In genomic region chr12:80282761-80283160, GRCh38 we compare ENCODE assay signal across 14 cellular contexts.
DNase-seq lines count a peak whose midpoint lies in the region; TF ChIP-seq lines count a peak whose summit lies in the region.
"Had no signal": no experiment of that assay in that cellular context is flagged by ENCODE, and none has a peak within 500 bp of the region (broad histone marks: within the 10 kb centered on the region; RNA-seq: fewer than 3 reads in every experiment).

No MANE protein-coding gene starts in this region.

- CTCF ChIA-PET in Caco-2 (lab: Charles Lee): no interaction called here

- intact Hi-C loops in Caco-2 (cut with micrococcal nuclease; ENCODE audit: unreplicated experiment) (no loop called here), colonic mucosa (cut with DNase I) (no loop called here)

- no peak overlapping the region for H3K4me3 ChIP-seq in AG10803 (ENCODE audit: low read length)
- no peak overlapping the region for H3K4me3 ChIP-seq in Caco-2 (ENCODE audit: low read depth, low read length)
- H3K4me3 ChIP-seq in colonic mucosa: no peak overlapping the region

- H3K9me3 Mint-ChIP-seq in Caco-2 (ENCODE audit: unreplicated experiment): no peaks in the 10 kb centered on the region

- no peak overlapping the region for H3K4me3 Mint-ChIP-seq in Caco-2 (ENCODE audit: unreplicated experiment)

- peak; percentile 48 for DNase-seq in AG10803 (ENCODE audit: low read depth)
- peak; percentile 83 for DNase-seq in LHCN-M2 (ENCODE audit: low read depth)
- DNase-seq in epithelial cell of prostate (ENCODE audit: low read depth, low spot score): no peak
- peak; percentile 59 for DNase-seq in iris pigment epithelial cell (ENCODE audit: low read depth)
- DNase-seq in cortex of kidney (lab: John Stamatoyannopoulos, UW): no peak
- no peak for DNase-seq in GM20000 (ENCODE audit: low spot score)
- no peak for DNase-seq in Caco-2
- no peak for DNase-seq in colonic mucosa
- DNase-seq: C1 segment of cervical spinal cord, Karpas-422, NCI-H187, NCI-H345, NCI-H526 treated with DMSO at 0.1 percent for 48 hours, SHP77 had no signal

- H3K36me3 ChIP-seq in Caco-2 (ENCODE audit: control insufficient read depth, insufficient read depth, low read length) (no peaks in the 10 kb centered on the region), colonic mucosa (no peaks in the 10 kb centered on the region)

- no TSS peak for BruUV-seq in Caco-2 (replicated peaks; lab: Mats Ljungman, UMichigan)

- H3K9ac ChIP-seq in colonic mucosa (ENCODE audit: low read depth in 2 of 2, low read length in 2 of 2): no peak overlapping the region

- H3K36me3 Mint-ChIP-seq in Caco-2 (ENCODE audit: insufficient read depth, unreplicated experiment): no peaks in the 10 kb centered on the region

- no peak for TF ChIP-seq CTCF in AG10803 (conservative IDR thresholded peaks at IDR 0.05; ENCODE audit: low read length)
- TF ChIP-seq CTCF in GM20000 (IDR thresholded peaks at IDR 0.05; ENCODE audit: extremely low read depth, missing control alignments): no peak
- TF ChIP-seq CTCF in Caco-2 (IDR thresholded peaks at IDR 0.05; ENCODE audit: insufficient read depth in 1 of 2, low read depth in 1 of 2, low read length in 1 of 2, severe bottlenecking in 1 of 2, unreplicated experiment in 1 of 2): no peak
- no peak for TF ChIP-seq CTCF in colonic mucosa (IDR thresholded peaks at IDR 0.05)

- POLR2A ChIA-PET in Caco-2 (lab: Charles Lee): no interaction called here

- H3K9me3 ChIP-seq in Caco-2 (no peaks in the 10 kb centered on the region), colonic mucosa (no peaks in the 10 kb centered on the region)

- H3K4me1 Mint-ChIP-seq in Caco-2 (ENCODE audit: low read depth, unreplicated experiment): no peaks in the 10 kb centered on the region

- H3K27me3 ChIP-seq in Caco-2 (replicated peaks; ENCODE audit: control insufficient read depth, insufficient read depth, low read length) (no peaks in the 10 kb centered on the region), colonic mucosa (no peaks in the 10 kb centered on the region)

- H3K27ac ChIP-seq in epithelial cell of prostate: peak overlapping the region; percentile 34
- no peak overlapping the region for H3K27ac ChIP-seq in colonic mucosa

- H3K27me3 Mint-ChIP-seq in Caco-2 (ENCODE audit: insufficient read depth, unreplicated experiment): peaks cover 9% of the 10 kb centered on the region

- H3K4me1 ChIP-seq in Caco-2 (no peaks in the 10 kb centered on the region), colonic mucosa (no peaks in the 10 kb centered on the region)

- no peak overlapping the region for H3K27ac Mint-ChIP-seq in Caco-2 (ENCODE audit: unreplicated experiment)

Comparison
In these comparisons a context has a peak if more than half of its experiments do, and no peak if none do; other contexts are left out.
1. DNase-seq: peak in AG10803 (single experiment), LHCN-M2 (single experiment) and iris pigment epithelial cell (single experiment); none in epithelial cell of prostate (single experiment), cortex of kidney (single experiment), GM20000 (single experiment), Caco-2 (0 of 2) and colonic mucosa (single experiment).